Comparison of ENCODE assay signal across 26 cellular contexts in genomic region chr15:99555089-99555488, GRCh38.
"Had no signal": no experiment of that assay in that cellular context is flagged by ENCODE, and none has a peak within 500 bp of the region (broad histone marks: within the 10 kb centered on the region; RNA-seq: fewer than 3 reads in every experiment).

No MANE protein-coding gene starts in this region.

- H3K27me3 ChIP-seq: cardiac muscle cell had no signal

- H3K36me3 ChIP-seq: cardiac muscle cell had no signal

- H3K4me1 Mint-ChIP-seq: brain, WTC11 had no signal

- H3K27me3 Mint-ChIP-seq: activated naive CD8-positive, alpha-beta T cell treated with anti-CD3 and anti-CD28 coated beads, Interleukin-2, amount 50 U/mL, for 24 hours; activated T-cell treated with anti-CD3 and anti-CD28 coated beads, Interleukin-2, amount 50 U/mL, for 24 hours had no signal

- H3K4me3 ChIP-seq: cardiac muscle cell had no signal

- DNase-seq: activated CD4-positive, alpha-beta T cell treated with anti-CD3 and anti-CD28 coated beads for 48 hours; activated CD4-positive, alpha-beta T cell treated with anti-CD3 and anti-CD28 coated beads, Interleukin-2, amount 50 U/mL, for 48 hours; activated CD4-positive, CD25-positive, alpha-beta regulatory T cell treated with anti-CD3 and anti-CD28 coated beads, Interleukin-2, amount 50 U/mL, for 72 hours; activated CD8-positive, alpha-beta memory T cell treated with anti-CD3 and anti-CD28 coated beads, Interleukin-2, amount 10 ng/mL, durations not matched to agents 7 days and 5 days; activated effector memory CD4-positive, alpha-beta T cell treated with Interleukin-2 at 50 U/mL for 16 hours; activated naive CD4-positive, alpha-beta T cell; activated naive CD8-positive, alpha-beta T cell treated with anti-CD3 and anti-CD28 coated beads, Interleukin-2, amount 50 U/mL, for 24 hours; activated T-cell treated with anti-CD3 and anti-CD28 coated beads, Interleukin-2, amount 50 U/mL, for 24 hours; amygdala; MM.1S; NCI-H1105; NCI-H1436; NCI-H1694 treated with DMSO at 0.1 percent for 48 hours; NCI-H2029 treated with DMSO at 0.1 percent for 48 hours; NCI-H345; NCI-H510A; NCI-H526 treated with DMSO at 0.1 percent for 48 hours; NCI-H82; SIG-M5; SW 1271 had no signal

- H3K27ac Mint-ChIP-seq: activated CD8-positive, alpha-beta memory T cell treated with anti-CD3 and anti-CD28 coated beads, Interleukin-2, amount 10 ng/mL, durations not matched to agents 7 days and 5 days; activated naive CD4-positive, alpha-beta T cell treated with anti-CD3 and anti-CD28 coated beads, Interleukin-2, amount 50 U/mL, for 72 hours; activated naive CD8-positive, alpha-beta T cell treated with anti-CD3 and anti-CD28 coated beads, Interleukin-2, amount 50 U/mL, for 24 hours; activated T-cell treated with anti-CD3 and anti-CD28 coated beads, Interleukin-2, amount 50 U/mL, for 24 hours; activated T-helper 1 cell treated with anti-CD3 and anti-CD28 coated beads, Interleukin-12 subunit alpha, Interleukin-12 subunit beta, Interleukin-2, Interleukin-4 antibody, amounts not matched to agents 30 ng/mL and 10 ng/mL and 1 ng/mL, durations not matched to agents 14 hours and 24 hours and 36 hours; WTC11 had no signal

- H3K36me3 Mint-ChIP-seq: activated CD8-positive, alpha-beta memory T cell treated with anti-CD3 and anti-CD28 coated beads, Interleukin-2, amount 10 ng/mL, durations not matched to agents 7 days and 5 days; activated naive CD4-positive, alpha-beta T cell treated with anti-CD3 and anti-CD28 coated beads, Interleukin-2, amount 50 U/mL, for 72 hours; brain; WTC11 had no signal

- H3K9ac ChIP-seq: KMS-11 had no signal

- H3K4me3 Mint-ChIP-seq: activated CD8-positive, alpha-beta memory T cell treated with anti-CD3 and anti-CD28 coated beads, Interleukin-2, amount 10 ng/mL, durations not matched to agents 7 days and 5 days; activated naive CD8-positive, alpha-beta T cell treated with anti-CD3 and anti-CD28 coated beads, Interleukin-2, amount 50 U/mL, for 24 hours; activated T-cell treated with anti-CD3 and anti-CD28 coated beads, Interleukin-2, amount 50 U/mL, for 24 hours; activated T-helper 1 cell treated with anti-CD3 and anti-CD28 coated beads, Interleukin-12 subunit alpha, Interleukin-12 subunit beta, Interleukin-2, Interleukin-4 antibody, amounts not matched to agents 30 ng/mL and 10 ng/mL and 1 ng/mL, durations not matched to agents 14 hours and 24 hours and 36 hours; brain; WTC11 had no signal

- H3K9me3 Mint-ChIP-seq: activated naive CD8-positive, alpha-beta T cell treated with anti-CD3 and anti-CD28 coated beads, Interleukin-2, amount 50 U/mL, for 24 hours; activated T-cell treated with anti-CD3 and anti-CD28 coated beads, Interleukin-2, amount 50 U/mL, for 24 hours; brain had no signal

- H3K4me2 ChIP-seq: KMS-11 had no signal

- ATAC-seq: activated CD8-positive, alpha-beta memory T cell treated with anti-CD3 and anti-CD28 coated beads, Interleukin-2, amount 10 ng/mL, durations not matched to agents 7 days and 5 days; activated naive CD4-positive, alpha-beta T cell treated with anti-CD3 and anti-CD28 coated beads, Interleukin-2, amount 50 U/mL, for 72 hours; activated naive CD8-positive, alpha-beta T cell treated with anti-CD3 and anti-CD28 coated beads, Interleukin-2, amount 50 U/mL, for 24 hours; WTC11 had no signal

- H3K27ac ChIP-seq: cardiac muscle cell, KMS-11 had no signal
